In the genomic region with DNA sequence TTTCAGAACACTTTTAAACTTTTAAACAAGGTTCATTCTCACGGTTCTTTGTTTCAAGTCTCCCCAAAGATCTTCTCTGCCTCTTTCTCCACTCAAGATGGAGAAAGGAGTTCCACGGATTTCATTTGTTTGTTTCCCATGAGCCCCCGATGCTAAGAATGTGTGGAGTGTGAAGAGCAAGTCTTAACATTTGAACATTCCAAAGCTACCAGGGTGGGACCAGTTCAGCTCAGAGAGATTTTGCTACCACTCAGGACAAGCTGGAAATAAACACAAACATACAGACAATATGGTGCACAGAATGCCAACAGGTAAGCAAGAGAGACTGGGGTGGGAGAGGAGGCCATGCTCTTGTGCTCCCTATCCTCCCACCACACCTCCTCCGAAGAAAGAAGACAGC, we compare ENCODE assay signal across 1 cellular context.
TF ChIP-seq lines count a peak whose summit lies in the region.

No MANE protein-coding gene starts in this region.

TF ChIP-seq in HepG2, 621 proteins besides CTCF, POLR2A, EP300 and RAD21:
- no peak for TF ChIP-seq DDIT3 (CRISPR knock-in tag; IDR thresholded peaks at IDR 0.05)
- TF ChIP-seq ELF4 (CRISPR knock-in tag; IDR thresholded peaks at IDR 0.05; ENCODE audit: borderline replicate concordance): 0 out of 2 replicates have a peak, but pooled peaks have one; percentile 26
- TF ChIP-seq MAZ (IDR thresholded peaks at IDR 0.05; ENCODE audit: borderline replicate concordance, low read depth, low read length): no peak
- TF ChIP-seq MAZ (CRISPR knock-in tag; IDR thresholded peaks at IDR 0.05; ENCODE audit: low read depth): 0 out of 2 replicates have a peak, but pooled peaks have one; percentile 15
- 0 out of 2 replicates have a peak, but pooled peaks have one; percentile 7 for TF ChIP-seq GATAD1 (CRISPR knock-in tag; IDR thresholded peaks at IDR 0.05)
- 0 out of 2 replicates have a peak, but pooled peaks have one; percentile 4 for TF ChIP-seq TBX2 (CRISPR knock-in tag; IDR thresholded peaks at IDR 0.05; ENCODE audit: borderline replicate concordance)
